In genomic region chr9:124780060-124780756, GRCh38 we compare ENCODE assay signal across 10 cellular contexts. TPM values are rescaled to one million over a fixed set of nuclear protein-coding genes. Genes with fewer than 3 reads are reported as not detected.
A peak's percentile ranks its signal among the peaks of the same experiment; 100 is the strongest.
DNase-seq lines count a peak whose midpoint lies in the region; ATAC-seq and TF ChIP-seq lines count a peak whose summit lies in the region.
"Had no signal": no experiment of that assay in that cellular context is flagged by ENCODE, and none has a peak within 500 bp of the region (broad histone marks: within the 10 kb centered on the region; RNA-seq: fewer than 3 reads in every experiment).

No MANE protein-coding gene starts in this region.

- TF ChIP-seq POLR2A in gastroesophageal sphincter (IDR thresholded peaks at IDR 0.05) = no peak

- H3K36me3 Mint-ChIP-seq in neural crest cell (ENCODE audit: low read depth) = no peaks in the 10 kb centered on the region

- H3K4me1 ChIP-seq in gastroesophageal sphincter = peaks cover 0 to 83% (median 33%) of the 10 kb centered on the region in 3 donors

- peaks cover 21% of the 10 kb centered on the region for H3K4me1 Mint-ChIP-seq in neural crest cell

- TF ChIP-seq EP300 in gastroesophageal sphincter (IDR thresholded peaks at IDR 0.05) = no peak

- no peaks in the 10 kb centered on the region for H3K9me3 ChIP-seq in gastroesophageal sphincter

- peaks cover 36% of the 10 kb centered on the region for H3K27me3 Mint-ChIP-seq in neural crest cell (ENCODE audit: low read depth)

- TF ChIP-seq CTCF in gastroesophageal sphincter (IDR thresholded peaks at IDR 0.05) (no peak), neural crest cell (conservative IDR thresholded peaks at IDR 0.05) (no peak)

- peak overlapping the region; percentile 78 for H3K4me3 Mint-ChIP-seq in neural crest cell
- H3K4me3 Mint-ChIP-seq: activated naive CD4-positive, alpha-beta T cell treated with anti-CD3 and anti-CD28 coated beads for 36 hours had no signal

- peak; percentile 49 for DNase-seq in activated effector memory CD4-positive, alpha-beta T cell treated with anti-CD3 and anti-CD28 coated beads, Interleukin-2, amount 50 U/mL, for 16 hours
- DNase-seq in activated effector memory CD4-positive, alpha-beta T cell treated with Interleukin-2 at 50 U/mL for 16 hours = no peak
- no peak for DNase-seq in neural crest cell (ENCODE audit: low read depth, low spot score)
- DNase-seq in HPDE6-E6E7 (ENCODE audit: extremely low spot score) = no peak
- no peak for DNase-seq in amniotic stem cell (lab: John Stamatoyannopoulos, UW)
- DNase-seq: activated naive CD4-positive, alpha-beta T cell treated with anti-CD3 and anti-CD28 coated beads for 36 hours; NCI-H1436 had no signal

- no peaks in the 10 kb centered on the region for H3K9me3 Mint-ChIP-seq in neural crest cell
- H3K9me3 Mint-ChIP-seq: activated naive CD4-positive, alpha-beta T cell treated with anti-CD3 and anti-CD28 coated beads for 36 hours had no signal

- H3K36me3 ChIP-seq in gastroesophageal sphincter = no peaks in the 10 kb centered on the region

- peak overlapping the region; percentile 21 to 86 (median 84) for H3K27ac ChIP-seq in gastroesophageal sphincter

- 41% methylated on average over 2 of the region's 14 CpGs; no CpG with 5 or more reads in 1 of the 2 donors for WGBS in gastroesophageal sphincter (ENCODE audit: low coverage in 1 of 2), 2 donors

- H3K27ac Mint-ChIP-seq in neural crest cell (ENCODE audit: unreplicated experiment) = no peak overlapping the region
- H3K27ac Mint-ChIP-seq: activated naive CD4-positive, alpha-beta T cell treated with anti-CD3 and anti-CD28 coated beads for 36 hours had no signal

- H3K27me3 ChIP-seq in gastroesophageal sphincter = no peaks in the 10 kb centered on the region

- ATAC-seq in gastroesophageal sphincter = peak; percentile 16
- no peak for ATAC-seq in HG02571 (IDR thresholded peaks at IDR 0.05; ENCODE audit: unreplicated experiment)
- no peak for ATAC-seq in GM18858 (IDR thresholded peaks at IDR 0.05; ENCODE audit: unreplicated experiment)

- peak overlapping the region in 1 of 2 donors; percentile 24 for H3K4me3 ChIP-seq in gastroesophageal sphincter

RNA-seq across cellular contexts. Expression of gene OLFML2A, which starts 3.3 kb away (rescaled TPM):
- total RNA-seq in gastroesophageal sphincter (10 to 100 TPM; 21.7 to 85.7 (median 43.2) TPM), neural crest cell (0.09 and 0.14 TPM in 2 replicates)
- total RNA-seq: activated naive CD4-positive, alpha-beta T cell treated with anti-CD3 and anti-CD28 coated beads for 36 hours had no signal

RNA-seq across cellular contexts. Expression of gene NR6A1, which starts 9.1 kb away (rescaled TPM):
- total RNA-seq in gastroesophageal sphincter = 1 to 10 TPM in 1 of 4 donors, under 1 TPM in 3; 0.16 to 4.4 (median 0.62) TPM
- 60.7 and 63.7 TPM in 2 replicates for total RNA-seq in neural crest cell

Comparison
In these comparisons a context has a peak if more than half of its experiments do, and no peak if none do; other contexts are left out.
1. RNA of gene OLFML2A, which starts 3.3 kb away (total RNA-seq): 21.7 to 85.7 TPM in gastroesophageal sphincter; 0.09 to 0.14 TPM in neural crest cell; every median in the first group is over 10 times any median in the second.
2. RNA of gene NR6A1, which starts 9.1 kb away (total RNA-seq): 60.7 to 63.7 TPM in neural crest cell; 0.16 to 4.4 TPM in gastroesophageal sphincter; every median in the first group is over 10 times any median in the second.